ENCODE assay signal across 9 cellular contexts in genomic region chrX:69285401-69285871, GRCh38.
DNase-seq lines count a peak whose midpoint lies in the region; ATAC-seq and TF ChIP-seq lines count a peak whose summit lies in the region.
"Had no signal": no experiment of that assay in that cellular context is flagged by ENCODE, and none has a peak within 500 bp of the region (broad histone marks: within the 10 kb centered on the region; RNA-seq: fewer than 3 reads in every experiment).

No MANE protein-coding gene starts in this region.

- no peak for TF ChIP-seq POLR2A in Peyer's patch (IDR thresholded peaks at IDR 0.05)

- peak overlapping the region in 4 of 7 donors; percentile 36 to 56 (median 46) for H3K4me3 Mint-ChIP-seq in CD8-positive, alpha-beta memory T cell
- H3K4me3 Mint-ChIP-seq in osteocyte (ENCODE audit: unreplicated experiment): peak overlapping the region; percentile 52
- H3K4me3 Mint-ChIP-seq: neural crest cell had no signal

- peak overlapping the region in 1 of 8 donors; percentile 60 for H3K27ac Mint-ChIP-seq in CD8-positive, alpha-beta memory T cell
- no peak overlapping the region for H3K27ac Mint-ChIP-seq in osteocyte (ENCODE audit: unreplicated experiment)

- H3K4me1 Mint-ChIP-seq in CD8-positive, alpha-beta memory T cell: no peaks in the 10 kb centered on the region
- no peaks in the 10 kb centered on the region for H3K4me1 Mint-ChIP-seq in osteocyte (ENCODE audit: unreplicated experiment)
- H3K4me1 Mint-ChIP-seq: neural crest cell had no signal

- no peaks in the 10 kb centered on the region for H3K36me3 Mint-ChIP-seq in CD8-positive, alpha-beta memory T cell
- no peaks in the 10 kb centered on the region for H3K36me3 Mint-ChIP-seq in osteocyte (ENCODE audit: unreplicated experiment)

- H3K9me3 Mint-ChIP-seq in CD8-positive, alpha-beta memory T cell: no peaks in the 10 kb centered on the region
- H3K9me3 Mint-ChIP-seq in osteocyte (ENCODE audit: unreplicated experiment): no peaks in the 10 kb centered on the region
- H3K9me3 Mint-ChIP-seq: neural crest cell had no signal

- no peaks in the 10 kb centered on the region for H3K36me3 ChIP-seq in CD8-positive, alpha-beta memory T cell (ENCODE audit: insufficient read depth, low read length)
- H3K36me3 ChIP-seq in Peyer's patch: no peaks in the 10 kb centered on the region

- CTCF ChIA-PET in CD8-positive, alpha-beta memory T cell (lab: Charles Lee): interaction anchor here (1.8 to 2.1 kb wide), 2 partner anchors 451 to 457 kb away, joined by 4 to 8 read pairs; partner anchors contain the start of gene EFNB1

- no peaks in the 10 kb centered on the region for H3K27me3 ChIP-seq in CD8-positive, alpha-beta memory T cell (ENCODE audit: insufficient read depth, low read length, poor library complexity, severe bottlenecking)
- no peaks in the 10 kb centered on the region for H3K27me3 ChIP-seq in Peyer's patch

- ATAC-seq in GM19324 (IDR thresholded peaks at IDR 0.05; ENCODE audit: low FRiP score, unreplicated experiment) (no peak), HG02623 (IDR thresholded peaks at IDR 0.05; ENCODE audit: unreplicated experiment) (no peak)

- no peak for TF ChIP-seq CTCF in Peyer's patch (IDR thresholded peaks at IDR 0.05)
- no peak for TF ChIP-seq CTCF in osteocyte (IDR thresholded peaks at IDR 0.05)

- peaks cover 0 to 19% of the 10 kb centered on the region in 2 donors for H3K27me3 Mint-ChIP-seq in CD8-positive, alpha-beta memory T cell
- no peaks in the 10 kb centered on the region for H3K27me3 Mint-ChIP-seq in osteocyte (ENCODE audit: unreplicated experiment)

- H3K4me1 ChIP-seq in CD8-positive, alpha-beta memory T cell (ENCODE audit: insufficient read depth, low read length): no peaks in the 10 kb centered on the region
- H3K4me1 ChIP-seq in Peyer's patch: no peaks in the 10 kb centered on the region

- H3K9me3 ChIP-seq in CD8-positive, alpha-beta memory T cell (ENCODE audit: low read length): no peaks in the 10 kb centered on the region
- H3K9me3 ChIP-seq in Peyer's patch: no peaks in the 10 kb centered on the region

- intact Hi-C loops in posterior vena cava (cut with DNase I): loop anchor here (10.0 kb wide), 3 partner anchors 51 to 191 kb away; no protein-coding TSS in a partner anchor

- no peak for DNase-seq in CD8-positive, alpha-beta memory T cell
- DNase-seq in Peyer's patch: no peak
- DNase-seq in fibroblast of peridontal ligament (ENCODE audit: extremely low read depth): peak; percentile 9
- DNase-seq in osteocyte (ENCODE audit: extremely low spot score, unreplicated experiment): no peak
- DNase-seq in NCI-H2227 (lab: John Stamatoyannopoulos, UW; ENCODE audit: unreplicated experiment): no peak
- no peak for DNase-seq in posterior vena cava (ENCODE audit: low spot score)

- POLR2A ChIA-PET in CD8-positive, alpha-beta memory T cell (lab: Charles Lee): no interaction called here

- no peak overlapping the region for H3K4me3 ChIP-seq in CD8-positive, alpha-beta memory T cell (ENCODE audit: low read length)
- H3K4me3 ChIP-seq in Peyer's patch: peak overlapping the region in 3 of 4 donors; percentile 15 to 51 (median 26)

- H3K27ac ChIP-seq in CD8-positive, alpha-beta memory T cell (ENCODE audit: low read depth, low read length): no peak overlapping the region
- peak overlapping the region in 3 of 4 donors; percentile 7 to 62 (median 12) for H3K27ac ChIP-seq in Peyer's patch
